1 cellular context compared by ENCODE assay signal in the genomic region with DNA sequence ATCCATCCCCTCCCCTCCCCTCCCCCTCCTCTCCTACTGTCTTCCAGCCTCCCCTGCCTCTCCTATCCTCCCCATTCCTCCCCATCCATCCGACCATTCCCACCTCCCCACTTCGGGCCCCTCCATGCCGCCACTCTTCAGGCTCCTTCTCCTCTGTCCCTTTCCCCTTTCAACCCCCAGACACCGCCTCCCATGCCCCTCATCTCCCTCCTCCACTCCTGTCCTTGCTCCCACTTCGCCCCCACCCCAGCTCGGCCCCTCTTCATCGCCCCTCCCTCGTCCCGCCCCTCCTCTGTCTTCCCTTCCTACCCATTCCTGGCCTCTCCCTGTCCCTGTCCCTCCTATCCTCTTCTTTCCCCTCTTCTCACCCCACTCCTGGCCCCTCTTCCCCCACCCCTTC.
TF ChIP-seq lines count a peak whose summit lies in the region.

No MANE protein-coding gene starts in this region.

TF ChIP-seq in H1, 55 proteins besides CTCF, POLR2A, EP300 and RAD21:
- no peak for TF ChIP-seq CHD2 (IDR thresholded peaks at IDR 0.05; ENCODE audit: low read length)
- no peak for TF ChIP-seq EGR1 (IDR thresholded peaks at IDR 0.05; ENCODE audit: borderline replicate concordance, low read depth, low read length)
- no peak for TF ChIP-seq SIRT6 (IDR thresholded peaks at IDR 0.05; ENCODE audit: low read length)
- no peak for TF ChIP-seq TBP (IDR thresholded peaks at IDR 0.05; ENCODE audit: low read depth, low read length)
- TF ChIP-seq RBBP5 (IDR thresholded peaks at IDR 0.05; ENCODE audit: borderline replicate concordance, low read depth, low read length): no peak
- no peak for TF ChIP-seq ZNF274 (IDR thresholded peaks at IDR 0.05; ENCODE audit: borderline replicate concordance, extremely low read depth, low read length)
